13 cellular contexts compared by ENCODE assay signal in genomic region chr11:58622344-58622743, GRCh38. TPM values are rescaled to one million over a fixed set of nuclear protein-coding genes. Genes with fewer than 3 reads are reported as not detected.
DNase-seq lines count a peak whose midpoint lies in the region; ATAC-seq, FAIRE-seq and TF ChIP-seq lines count a peak whose summit lies in the region.
"Had no signal": no experiment of that assay in that cellular context is flagged by ENCODE, and none has a peak within 500 bp of the region (broad histone marks: within the 10 kb centered on the region; RNA-seq: fewer than 3 reads in every experiment).

TSS of gene CNTF (plus strand) at chr11:58622665. CDS start at chr11:58622753, 88 bp downstream.

- no peak for FAIRE-seq in GM19239 (lab: Jason Lieb, UNC)

- 52% methylated on average over 2 of the region's 2 CpGs for WGBS in suprapubic skin

- H3K4me1 ChIP-seq in right atrium auricular region = peaks cover 0 to 25% of the 10 kb centered on the region in 2 donors
- H3K4me1 ChIP-seq in left ventricle myocardium inferior = peaks cover 50% of the 10 kb centered on the region
- peaks cover 29% of the 10 kb centered on the region for H3K4me1 ChIP-seq in suprapubic skin

- H3K4me3 ChIP-seq in right atrium auricular region (no peak within 1 kb of the TSS), left ventricle myocardium inferior (no peak within 1 kb of the TSS), suprapubic skin (no peak within 1 kb of the TSS)
- H3K4me3 ChIP-seq: GM23338 had no signal

- H3K27ac ChIP-seq in right atrium auricular region (peak within 1 kb of the TSS in 1 of 2 donors; percentile 35), left ventricle myocardium inferior (replicated peaks) (peak within 1 kb of the TSS; percentile 18), suprapubic skin (peak within 1 kb of the TSS; percentile 32)
- H3K27ac ChIP-seq: C4-2B had no signal

- TF ChIP-seq CTCF in right atrium auricular region (IDR thresholded peaks at IDR 0.05) = no peak
- no peak for TF ChIP-seq CTCF in left ventricle myocardium inferior (IDR thresholded peaks at IDR 0.05; ENCODE audit: borderline replicate concordance)
- TF ChIP-seq CTCF in suprapubic skin (IDR thresholded peaks at IDR 0.05) = no peak

- intact Hi-C loops in Right ventricle myocardium inferior (cut with DNase I) (no loop called here), left ventricle myocardium inferior (cut with micrococcal nuclease) (no loop called here)

- no peak for TF ChIP-seq EP300 in suprapubic skin (IDR thresholded peaks at IDR 0.05)

- DNase-seq in Right ventricle myocardium inferior (ENCODE audit: missing footprints) = no peak
- DNase-seq in right atrium auricular region (ENCODE audit: low spot score) = no peak
- DNase-seq in activated naive CD4-positive, alpha-beta T cell treated with anti-CD3 and anti-CD28 coated beads, Interleukin-2, amount 50 U/mL, for 72 hours (ENCODE audit: low spot score in 2 of 2) = no peak
- DNase-seq in left ventricle myocardium inferior = no peak
- no peak for DNase-seq in suprapubic skin (ENCODE audit: low spot score in 2 of 2)
- DNase-seq in GM19239 (ENCODE audit: insufficient read length, low spot score) = no peak
- DNase-seq: activated CD4-positive, CD25-positive, alpha-beta regulatory T cell treated with anti-CD3 and anti-CD28 coated beads, Interleukin-2, amount 50 U/mL, for 72 hours; KBM-7; NCI-H446 had no signal

- no peaks in the 10 kb centered on the region for H3K9me3 Mint-ChIP-seq in activated naive CD4-positive, alpha-beta T cell treated with anti-CD3 and anti-CD28 coated beads, Interleukin-2, amount 50 U/mL, for 72 hours
- H3K9me3 Mint-ChIP-seq: GM23338 had no signal

- H3K36me3 ChIP-seq in right atrium auricular region (peaks cover 36% of the 10 kb centered on the region), left ventricle myocardium inferior (peaks cover 77% of the 10 kb centered on the region), suprapubic skin (peaks cover 68% of the 10 kb centered on the region)

- H3K9me3 ChIP-seq in right atrium auricular region (no peaks in the 10 kb centered on the region), left ventricle myocardium inferior (replicated peaks) (no peaks in the 10 kb centered on the region), suprapubic skin (no peaks in the 10 kb centered on the region)

- H3K36me3 Mint-ChIP-seq in activated naive CD4-positive, alpha-beta T cell treated with anti-CD3 and anti-CD28 coated beads, Interleukin-2, amount 50 U/mL, for 72 hours = peaks cover 27 to 33% of the 10 kb centered on the region in 2 donors

- ATAC-seq in Right ventricle myocardium inferior (peak; percentile 53), HG03520 (IDR thresholded peaks at IDR 0.05; ENCODE audit: unreplicated experiment) (no peak), HG03108 (IDR thresholded peaks at IDR 0.05; ENCODE audit: unreplicated experiment) (no peak)
- ATAC-seq in activated naive CD4-positive, alpha-beta T cell treated with anti-CD3 and anti-CD28 coated beads, Interleukin-2, amount 50 U/mL, for 72 hours = peak in 1 of 2 donors; percentile 13
- ATAC-seq: GM23338 had no signal

- no peaks in the 10 kb centered on the region for H3K27me3 ChIP-seq in right atrium auricular region
- no peaks in the 10 kb centered on the region for H3K27me3 ChIP-seq in left ventricle myocardium inferior (ENCODE audit: low read depth)
- H3K27me3 ChIP-seq in suprapubic skin = no peaks in the 10 kb centered on the region

- no peak for TF ChIP-seq POLR2A in suprapubic skin (IDR thresholded peaks at IDR 0.05)

- peak within 1 kb of the TSS; percentile 44 to 58 for H3K27ac Mint-ChIP-seq in activated naive CD4-positive, alpha-beta T cell treated with anti-CD3 and anti-CD28 coated beads, Interleukin-2, amount 50 U/mL, for 72 hours
- H3K27ac Mint-ChIP-seq: GM23338 had no signal

RNA-seq across cellular contexts. Expression of gene CNTF, which starts in this region (rescaled TPM):
- total RNA-seq in Right ventricle myocardium inferior (0.70 TPM), right atrium auricular region (1 to 10 TPM in 1 of 2 donors, under 1 TPM in 1; 0.30 to 1.6 TPM), left ventricle myocardium inferior (0.93 TPM), suprapubic skin (1 to 10 TPM; 2.8 to 3.6 (median 3.3) TPM)
- total RNA-seq in activated naive CD4-positive, alpha-beta T cell treated with anti-CD3 and anti-CD28 coated beads, Interleukin-2, amount 50 U/mL, for 72 hours = 1 to 10 TPM; 4.2 to 5.9 TPM

Comparison
In these comparisons a context has a peak if more than half of its experiments do, and no peak if none do; other contexts are left out.
1. Peak in ATAC-seq in Right ventricle myocardium inferior; RNA of the gene not detected or under 1 TPM.